Comparison of ENCODE assay signal across 8 cellular contexts in the genomic region with DNA sequence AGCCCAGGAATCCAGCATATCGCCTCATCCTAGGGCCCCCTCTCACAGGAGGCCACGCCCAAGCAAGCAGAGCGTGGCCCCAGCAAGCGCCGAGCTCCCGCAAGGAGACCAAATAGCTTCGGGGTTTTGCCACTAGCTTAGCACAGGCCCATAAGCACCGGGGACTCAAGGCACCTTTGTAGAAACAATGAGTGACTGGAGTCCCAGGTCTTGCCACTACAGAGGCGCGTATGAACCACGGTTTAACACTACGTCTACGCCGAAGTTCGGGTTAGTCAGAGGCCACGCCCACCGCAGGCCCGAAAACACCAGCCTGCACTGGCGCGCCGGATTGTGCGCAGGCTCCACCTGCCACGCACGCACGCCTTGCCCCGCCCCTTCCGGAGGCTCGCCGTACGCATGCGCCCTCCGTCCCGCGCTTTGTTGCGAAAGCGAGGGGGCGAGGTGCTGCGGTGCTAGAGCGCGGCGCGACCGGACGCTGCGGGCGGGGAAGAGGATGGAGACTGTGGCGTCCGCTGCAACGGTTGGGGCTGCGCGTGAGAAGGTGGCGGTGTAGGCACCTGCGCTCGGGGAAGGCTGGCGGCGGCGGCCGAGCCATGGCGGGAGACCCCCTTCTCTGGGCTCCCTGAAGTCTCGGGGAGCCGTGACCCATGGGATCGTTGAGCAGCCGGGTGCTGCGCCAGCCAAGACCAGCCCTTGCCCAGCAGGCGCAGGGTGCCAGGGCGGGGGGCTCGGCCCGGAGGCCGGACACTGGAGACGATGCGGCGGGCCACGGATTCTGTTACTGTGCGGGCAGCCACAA. TPM values are rescaled to one million over a fixed set of nuclear protein-coding genes. Genes with fewer than 3 reads are reported as not detected.
DNase-seq lines count a peak whose midpoint lies in the region; ATAC-seq, FAIRE-seq and TF ChIP-seq lines count a peak whose summit lies in the region.

A gene with protein sequence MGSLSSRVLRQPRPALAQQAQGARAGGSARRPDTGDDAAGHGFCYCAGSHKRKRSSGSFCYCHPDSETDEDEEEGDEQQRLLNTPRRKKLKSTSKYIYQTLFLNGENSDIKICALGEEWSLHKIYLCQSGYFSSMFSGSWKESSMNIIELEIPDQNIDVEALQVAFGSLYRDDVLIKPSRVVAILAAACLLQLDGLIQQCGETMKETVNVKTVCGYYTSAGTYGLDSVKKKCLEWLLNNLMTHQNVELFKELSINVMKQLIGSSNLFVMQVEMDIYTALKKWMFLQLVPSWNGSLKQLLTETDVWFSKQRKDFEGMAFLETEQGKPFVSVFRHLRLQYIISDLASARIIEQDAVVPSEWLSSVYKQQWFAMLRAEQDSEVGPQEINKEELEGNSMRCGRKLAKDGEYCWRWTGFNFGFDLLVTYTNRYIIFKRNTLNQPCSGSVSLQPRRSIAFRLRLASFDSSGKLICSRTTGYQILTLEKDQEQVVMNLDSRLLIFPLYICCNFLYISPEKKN (plus strand): TSS at position 418 of the 802 bp plus-strand sequence. CDS start 233 bp downstream, at position 651.

- H4K8ac ChIP-seq in mesenchymal stem cell (ENCODE audit: low read length), result peak within 1 kb of the TSS; percentile 66

- no peaks in the 10 kb centered on the region for H3K9me3 Mint-ChIP-seq in Caco-2 (ENCODE audit: unreplicated experiment)
- H3K9me3 Mint-ChIP-seq in effector memory CD8-positive, alpha-beta T cell, result no peaks in the 10 kb centered on the region

- H3K27me3 ChIP-seq in Caco-2 (replicated peaks; ENCODE audit: control insufficient read depth, insufficient read depth, low read length) (no peaks in the 10 kb centered on the region), mesenchymal stem cell (ENCODE audit: control insufficient read depth in 1 of 2, insufficient read depth in 1 of 2, low read length in 2 of 2) (no peaks in the 10 kb centered on the region)

- H3K14ac ChIP-seq in mesenchymal stem cell (ENCODE audit: low read length in 2 of 2), result peak within 1 kb of the TSS in 1 of 2 experiments; percentile 82

- H3K9me3 ChIP-seq in Caco-2 (no peaks in the 10 kb centered on the region), mesenchymal stem cell (ENCODE audit: control insufficient read depth, low read length) (no peaks in the 10 kb centered on the region)

- peaks cover 3% of the 10 kb centered on the region for H3K79me1 ChIP-seq in mesenchymal stem cell (replicated peaks; ENCODE audit: low read length, poor library complexity, severe bottlenecking)

- peak; percentile 86 for ATAC-seq in GM21381 (IDR thresholded peaks at IDR 0.05; ENCODE audit: unreplicated experiment)
- ATAC-seq in effector memory CD8-positive, alpha-beta T cell (replicated peaks), result peak; percentile 88

- TF ChIP-seq CTCF in Caco-2 (IDR thresholded peaks at IDR 0.05; ENCODE audit: insufficient read depth in 1 of 2, low read depth in 1 of 2, low read length in 1 of 2, severe bottlenecking in 1 of 2, unreplicated experiment in 1 of 2), result no peak

- H3K36me3 ChIP-seq in Caco-2 (ENCODE audit: control insufficient read depth, insufficient read depth, low read length) (no peaks in the 10 kb centered on the region), mesenchymal stem cell (ENCODE audit: control insufficient read depth in 1 of 2, insufficient read depth in 2 of 2, low read depth in 1 of 2, low read length in 2 of 2) (peaks cover 7% of the 10 kb centered on the region in 2 experiments)

- peak within 1 kb of the TSS; percentile 38 for H2AK5ac ChIP-seq in mesenchymal stem cell (ENCODE audit: low read length, severe bottlenecking)

- H2BK15ac ChIP-seq in mesenchymal stem cell (ENCODE audit: low read depth, poor library complexity, severe bottlenecking), result peak within 1 kb of the TSS; percentile 37

- BruUV-seq in Caco-2 (replicated peaks; lab: Mats Ljungman, UMichigan), result TSS peak; percentile 26

- FAIRE-seq in HTR-8/SVneo (lab: Jason Lieb, UNC), result peak; percentile 99

- CTCF ChIA-PET in Caco-2 (lab: Charles Lee), result interaction anchor here (0.5 to 1.7 kb wide), 5 partner anchors 9 to 474 kb away, joined by 3 to 17 read pairs (median 7); no protein-coding TSS in a partner anchor

- peak within 1 kb of the TSS; percentile 63 to 93 for H3K18ac ChIP-seq in mesenchymal stem cell (ENCODE audit: low read depth in 1 of 2, low read length in 2 of 2)

- DNase-seq in Caco-2, result peak; percentile 96 to 99
- DNase-seq in HTR-8/SVneo (ENCODE audit: insufficient read length, low spot score), result peak; percentile 96
- peak; percentile 93 for DNase-seq in NOMO-1 treated with DMSO at 0.1 percent for 48 hours (lab: John Stamatoyannopoulos, UW; ENCODE audit: unreplicated experiment)
- DNase-seq in activated CD8-positive, alpha-beta memory T cell treated with anti-CD3 and anti-CD28 coated beads for 4 hours (ENCODE audit: low read depth in 2 of 2), result peak; percentile 96
- peak; percentile 99 to 100 (median 99) for DNase-seq in effector memory CD8-positive, alpha-beta T cell
- peak; percentile 96 for DNase-seq in mesenchymal stem cell
- DNase-seq in stimulated activated CD8-positive, alpha-beta memory T cell treated with anti-CD3 and anti-CD28 coated beads, Interleukin-12 subunit alpha, Interleukin-12 subunit beta, amount 100 ng/mL, for 24 hours (ENCODE audit: extremely low read depth), result peak; percentile 94

- peaks cover 6% of the 10 kb centered on the region for H3K4me1 Mint-ChIP-seq in Caco-2 (ENCODE audit: low read depth, unreplicated experiment)
- peaks cover 26 to 30% of the 10 kb centered on the region in 2 donors for H3K4me1 Mint-ChIP-seq in effector memory CD8-positive, alpha-beta T cell (ENCODE audit: low read depth in 2 of 2)

- peak within 1 kb of the TSS; percentile 97 for H3K9ac ChIP-seq in mesenchymal stem cell (ENCODE audit: low read length)

- H3K36me3 Mint-ChIP-seq in Caco-2 (ENCODE audit: insufficient read depth, unreplicated experiment), result peaks cover 13% of the 10 kb centered on the region
- H3K36me3 Mint-ChIP-seq in effector memory CD8-positive, alpha-beta T cell (ENCODE audit: insufficient read depth), result peaks cover 11% of the 10 kb centered on the region

- POLR2A ChIA-PET in Caco-2 (lab: Charles Lee), result interaction anchor here (0.6 to 0.9 kb wide), 2 partner anchors 13 to 85 kb away, joined by 3 to 4 read pairs; a partner anchor contains a TSS

- peak within 1 kb of the TSS; percentile 5 to 88 for H3K4ac ChIP-seq in mesenchymal stem cell (ENCODE audit: low read depth in 1 of 2, low read length in 2 of 2)

- H3K4me1 ChIP-seq in Caco-2 (peaks cover 5% of the 10 kb centered on the region; the same call in 1 of the 2 replicates), mesenchymal stem cell (ENCODE audit: control insufficient read depth, insufficient read depth, low read depth, low read length) (peaks cover 16% of the 10 kb centered on the region)

- H3K27me3 Mint-ChIP-seq in Caco-2 (ENCODE audit: insufficient read depth, unreplicated experiment), result no peaks in the 10 kb centered on the region
- no peaks in the 10 kb centered on the region for H3K27me3 Mint-ChIP-seq in effector memory CD8-positive, alpha-beta T cell

- H4K91ac ChIP-seq in mesenchymal stem cell (ENCODE audit: low read length), result peak within 1 kb of the TSS; percentile 64

- peak within 1 kb of the TSS in 1 of 2 experiments; percentile 50 for H3K23ac ChIP-seq in mesenchymal stem cell (ENCODE audit: low read length in 2 of 2)

- peak within 1 kb of the TSS; percentile 75 for H3K4me2 ChIP-seq in mesenchymal stem cell (ENCODE audit: low read length, poor library complexity, severe bottlenecking)

- H2BK5ac ChIP-seq in mesenchymal stem cell (ENCODE audit: low read depth, low read length, poor library complexity, severe bottlenecking), result peak within 1 kb of the TSS; percentile 61

- H3K27ac ChIP-seq in mesenchymal stem cell (ENCODE audit: low read length, poor library complexity, severe bottlenecking), result peak within 1 kb of the TSS; percentile 95

- H2BK12ac ChIP-seq in mesenchymal stem cell (ENCODE audit: low read length in 2 of 2), result peak within 1 kb of the TSS in 1 of 2 experiments; percentile 90

- H3K4me3 ChIP-seq in Caco-2 (ENCODE audit: low read depth, low read length) (peak within 1 kb of the TSS; percentile 91), mesenchymal stem cell (ENCODE audit: insufficient read depth in 1 of 2, low read depth in 1 of 2, low read length in 2 of 2) (peak within 1 kb of the TSS; percentile 91 to 93)

- WGBS in mesenchymal stem cell, result 1% methylated on average over 74 of the region's 74 CpGs

- peak within 1 kb of the TSS; percentile 87 for H3K4me3 Mint-ChIP-seq in Caco-2 (ENCODE audit: unreplicated experiment)
- H3K4me3 Mint-ChIP-seq in effector memory CD8-positive, alpha-beta T cell, result peak within 1 kb of the TSS; percentile 93 to 96

- no peak within 1 kb of the TSS for H2BK120ac ChIP-seq in mesenchymal stem cell (ENCODE audit: low read depth, low read length)

- intact Hi-C loops in Caco-2 (cut with micrococcal nuclease; ENCODE audit: unreplicated experiment), result no loop called here

- peak within 1 kb of the TSS; percentile 94 for H3K27ac Mint-ChIP-seq in Caco-2 (ENCODE audit: unreplicated experiment)
- H3K27ac Mint-ChIP-seq in effector memory CD8-positive, alpha-beta T cell, result peak within 1 kb of the TSS; percentile 85 to 94

- H2AFZ ChIP-seq in mesenchymal stem cell (ENCODE audit: low read depth, low read length), result peak within 1 kb of the TSS; percentile 95

RNA-seq across cellular contexts. Expression of the gene that starts here (rescaled TPM):
- total RNA-seq in Caco-2 (2022), result 13.8 and 17.5 TPM in 2 replicates
- polyA plus RNA-seq in mesenchymal stem cell (2013, experiment 1 of 2), result 9.3 TPM
- polyA plus RNA-seq in mesenchymal stem cell (2013, experiment 2 of 2), result 8.6 TPM

Comparison
In these comparisons a context has a peak if more than half of its experiments do, and no peak if none do; other contexts are left out.
1. Peak in every context shown above with its lines: DNase-seq, ATAC-seq, H3K4me3 ChIP-seq and H3K27ac ChIP-seq.